In the genomic region with DNA sequence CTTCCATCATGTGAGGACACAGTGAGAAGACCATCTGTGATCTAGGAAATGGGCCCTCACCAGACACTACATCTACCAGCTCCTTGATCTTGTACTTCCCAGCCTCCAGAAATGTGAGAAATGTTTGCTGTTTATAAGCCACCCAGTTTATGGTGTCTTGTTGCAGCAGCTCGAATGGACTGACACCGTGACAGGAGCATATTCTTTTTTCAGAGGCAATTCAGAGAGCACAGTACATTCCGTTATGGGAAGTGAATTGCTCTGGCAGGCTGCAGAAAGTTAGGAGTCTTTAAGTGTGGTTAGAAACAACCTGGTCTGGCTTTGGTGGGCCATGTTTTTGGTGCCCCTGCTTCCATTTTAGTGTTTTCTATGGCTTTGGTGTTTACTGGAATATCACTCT, we compare ENCODE assay signal across 35 cellular contexts.
"Had no signal": no experiment of that assay in that cellular context is flagged by ENCODE, and none has a peak within 500 bp of the region (broad histone marks: within the 10 kb centered on the region; RNA-seq: fewer than 3 reads in every experiment).

No MANE protein-coding gene starts in this region.

- H3K27ac ChIP-seq: adrenal gland, body of pancreas, brain microvascular endothelial cell, breast epithelium, VCaP had no signal

- H3K27ac Mint-ChIP-seq: activated B cell treated with CpG ODN at 0.5 μM for 24 hours; activated CD4-positive, alpha-beta memory T cell treated with anti-CD3 and anti-CD28 coated beads for 36 hours; activated CD4-positive, alpha-beta T cell treated with anti-CD3 and anti-CD28 coated beads, Interleukin-2, amount 10 ng/mL, durations not matched to agents 24 days and 14 days; activated CD8-positive, alpha-beta T cell treated with anti-CD3 and anti-CD28 coated beads for 36 hours; activated naive CD4-positive, alpha-beta T cell treated with anti-CD3 and anti-CD28 coated beads for 36 hours; activated naive CD4-positive, alpha-beta T cell treated with anti-CD3 and anti-CD28 coated beads, Interleukin-2, amount 50 U/mL, for 72 hours; activated naive CD8-positive, alpha-beta T cell treated with anti-CD3 and anti-CD28 coated beads for 36 hours; activated T-cell treated with anti-CD3 and anti-CD28 coated beads, Interleukin-2, amount 50 U/mL, for 72 hours; activated T-helper 1 cell treated with anti-CD3 and anti-CD28 coated beads, Interleukin-12 subunit alpha, Interleukin-12 subunit beta, Interleukin-2, Interleukin-4 antibody, amounts not matched to agents 30 ng/mL and 10 ng/mL and 1 ng/mL, durations not matched to agents 14 hours and 24 hours and 36 hours; activated T-helper 17 cell treated with anti-CD3 and anti-CD28 coated beads, Interleukin-2, amount 50 U/mL, for 72 hours; T-helper 1 cell treated with Interleukin-12 subunit alpha and Interleukin-12 subunit beta and Interleukin-4 antibody, amounts not matched to agents 30 μg/mL and 1 μg/mL, for 36 hours; T-helper 2 cell treated with Interferon-gamma antibody and Interleukin-4, amounts not matched to agents 5 μg/mL and 100 μg/mL, for 36 hours had no signal

- H3K4me3 ChIP-seq: adrenal gland, body of pancreas, breast epithelium had no signal

- H3K4me3 Mint-ChIP-seq: activated B cell treated with CpG ODN at 0.5 μM for 24 hours; activated CD4-positive, alpha-beta memory T cell treated with anti-CD3 and anti-CD28 coated beads for 36 hours; activated CD4-positive, alpha-beta T cell treated with anti-CD3 and anti-CD28 coated beads, Interleukin-2, amount 10 ng/mL, durations not matched to agents 24 days and 14 days; activated CD8-positive, alpha-beta T cell treated with anti-CD3 and anti-CD28 coated beads for 36 hours; activated naive CD4-positive, alpha-beta T cell treated with anti-CD3 and anti-CD28 coated beads for 36 hours; activated naive CD8-positive, alpha-beta T cell treated with anti-CD3 and anti-CD28 coated beads for 36 hours; activated T-cell treated with anti-CD3 and anti-CD28 coated beads, Interleukin-2, amount 50 U/mL, for 4 hours; activated T-cell treated with anti-CD3 and anti-CD28 coated beads, Interleukin-2, amount 50 U/mL, for 72 hours; activated T-helper 1 cell treated with anti-CD3 and anti-CD28 coated beads, Interleukin-12 subunit alpha, Interleukin-12 subunit beta, Interleukin-2, Interleukin-4 antibody, amounts not matched to agents 30 ng/mL and 10 ng/mL and 1 ng/mL, durations not matched to agents 14 hours and 24 hours and 36 hours; activated T-helper 17 cell treated with anti-CD3 and anti-CD28 coated beads, Interleukin-2, amount 50 U/mL, for 72 hours; T-helper 1 cell treated with Interleukin-12 subunit alpha and Interleukin-12 subunit beta and Interleukin-4 antibody, amounts not matched to agents 30 μg/mL and 1 μg/mL, for 36 hours; T-helper 2 cell treated with Interferon-gamma antibody and Interleukin-4, amounts not matched to agents 5 μg/mL and 100 μg/mL, for 36 hours had no signal

- H3K4me1 Mint-ChIP-seq: activated CD4-positive, alpha-beta T cell treated with anti-CD3 and anti-CD28 coated beads, Interleukin-2, amount 10 ng/mL, durations not matched to agents 24 days and 14 days; activated naive CD8-positive, alpha-beta T cell treated with anti-CD3 and anti-CD28 coated beads for 36 hours; activated T-helper 17 cell treated with anti-CD3 and anti-CD28 coated beads, Interleukin-2, amount 50 U/mL, for 72 hours had no signal

- H3K9me3 ChIP-seq: adrenal gland, body of pancreas, breast epithelium had no signal

- H3K27me3 ChIP-seq: adrenal gland, body of pancreas, brain microvascular endothelial cell, breast epithelium had no signal

- DNase-seq: activated B cell treated with CpG ODN at 0.5 μM for 24 hours; activated CD4-positive, alpha-beta memory T cell treated with anti-CD3 and anti-CD28 coated beads for 36 hours; activated CD4-positive, alpha-beta T cell treated with anti-CD3 and anti-CD28 coated beads for 4 hours; activated CD4-positive, alpha-beta T cell treated with anti-CD3 and anti-CD28 coated beads, Interleukin-2, amount 10 ng/mL, durations not matched to agents 24 days and 14 days; activated CD4-positive, alpha-beta T cell treated with anti-CD3 and anti-CD28 coated beads, Interleukin-2, amount 50 U/mL, for 1 hour; activated CD4-positive, alpha-beta T cell treated with anti-CD3 and anti-CD28 coated beads, Interleukin-2, amount 50 U/mL, for 4 hours; activated CD4-positive, CD25-positive, alpha-beta regulatory T cell treated with anti-CD3 and anti-CD28 coated beads, Interleukin-2, amount 50 U/mL, for 72 hours; activated CD8-positive, alpha-beta memory T cell treated with anti-CD3 and anti-CD28 coated beads, Interleukin-2, amount 50 U/mL, for 4 hours; activated CD8-positive, alpha-beta T cell treated with anti-CD3 and anti-CD28 coated beads for 36 hours; activated effector memory CD4-positive, alpha-beta T cell treated with anti-CD3 and anti-CD28 coated beads, Interleukin-2, amount 50 U/mL, for 16 hours; activated gamma-delta T cell treated with Interleukin-2 at 50 U/mL for 16 hours; activated naive CD4-positive, alpha-beta T cell; activated naive CD4-positive, alpha-beta T cell treated with anti-CD3 and anti-CD28 coated beads for 36 hours; activated naive CD4-positive, alpha-beta T cell treated with anti-CD3 and anti-CD28 coated beads, Interleukin-2, amount 50 U/mL, for 16 hours; activated naive CD8-positive, alpha-beta T cell treated with anti-CD3 and anti-CD28 coated beads for 36 hours; activated T-cell treated with anti-CD3 and anti-CD28 coated beads for 4 hours; activated T-cell treated with anti-CD3 and anti-CD28 coated beads, Interleukin-2, amount 50 U/mL, for 1 hour; activated T-cell treated with anti-CD3 and anti-CD28 coated beads, Interleukin-2, amount 50 U/mL, for 4 hours; activated T-cell treated with anti-CD3 and anti-CD28 coated beads, Interleukin-2, amount 50 U/mL, for 72 hours; adrenal gland; amniotic stem cell; aorta; body of pancreas; brain microvascular endothelial cell; central memory CD4-positive, alpha-beta T cell; T-helper 1 cell; T-helper 2 cell; T-helper 9 cell had no signal

- H3K9me3 Mint-ChIP-seq: activated B cell treated with CpG ODN at 0.5 μM for 24 hours; activated CD4-positive, alpha-beta memory T cell treated with anti-CD3 and anti-CD28 coated beads for 36 hours; activated CD4-positive, alpha-beta T cell treated with anti-CD3 and anti-CD28 coated beads, Interleukin-2, amount 10 ng/mL, durations not matched to agents 24 days and 14 days; activated CD8-positive, alpha-beta T cell treated with anti-CD3 and anti-CD28 coated beads for 36 hours; activated naive CD4-positive, alpha-beta T cell treated with anti-CD3 and anti-CD28 coated beads for 36 hours; activated naive CD4-positive, alpha-beta T cell treated with anti-CD3 and anti-CD28 coated beads, Interleukin-2, amount 50 U/mL, for 72 hours; activated naive CD8-positive, alpha-beta T cell treated with anti-CD3 and anti-CD28 coated beads for 36 hours; activated T-cell treated with anti-CD3 and anti-CD28 coated beads, Interleukin-2, amount 50 U/mL, for 4 hours; activated T-cell treated with anti-CD3 and anti-CD28 coated beads, Interleukin-2, amount 50 U/mL, for 72 hours; activated T-helper 1 cell treated with anti-CD3 and anti-CD28 coated beads, Interleukin-12 subunit alpha, Interleukin-12 subunit beta, Interleukin-2, Interleukin-4 antibody, amounts not matched to agents 30 ng/mL and 10 ng/mL and 1 ng/mL, durations not matched to agents 14 hours and 24 hours and 36 hours; activated T-helper 17 cell treated with anti-CD3 and anti-CD28 coated beads, Interleukin-2, amount 50 U/mL, for 72 hours; T-helper 1 cell treated with Interleukin-12 subunit alpha and Interleukin-12 subunit beta and Interleukin-4 antibody, amounts not matched to agents 30 μg/mL and 1 μg/mL, for 36 hours; T-helper 2 cell treated with Interferon-gamma antibody and Interleukin-4, amounts not matched to agents 5 μg/mL and 100 μg/mL, for 36 hours had no signal

- ATAC-seq: activated CD8-positive, alpha-beta T cell treated with anti-CD3 and anti-CD28 coated beads for 36 hours; activated naive CD4-positive, alpha-beta T cell treated with anti-CD3 and anti-CD28 coated beads, Interleukin-2, amount 50 U/mL, for 72 hours; activated T-cell treated with anti-CD3 and anti-CD28 coated beads, Interleukin-2, amount 50 U/mL, for 4 hours; activated T-cell treated with anti-CD3 and anti-CD28 coated beads, Interleukin-2, amount 50 U/mL, for 72 hours; activated T-helper 17 cell treated with anti-CD3 and anti-CD28 coated beads, Interleukin-2, amount 50 U/mL, for 72 hours; body of pancreas had no signal

- H3K27me3 Mint-ChIP-seq: activated B cell treated with CpG ODN at 0.5 μM for 24 hours; activated CD4-positive, alpha-beta memory T cell treated with anti-CD3 and anti-CD28 coated beads for 36 hours; activated CD4-positive, alpha-beta T cell treated with anti-CD3 and anti-CD28 coated beads, Interleukin-2, amount 10 ng/mL, durations not matched to agents 24 days and 14 days; activated CD8-positive, alpha-beta T cell treated with anti-CD3 and anti-CD28 coated beads for 36 hours; activated naive CD8-positive, alpha-beta T cell treated with anti-CD3 and anti-CD28 coated beads for 36 hours; activated T-helper 17 cell treated with anti-CD3 and anti-CD28 coated beads, Interleukin-2, amount 50 U/mL, for 72 hours had no signal

- H3K36me3 ChIP-seq: adrenal gland, brain microvascular endothelial cell, breast epithelium had no signal

- H3K4me1 ChIP-seq: body of pancreas, breast epithelium had no signal
